Comparison of ENCODE assay signal across 15 cellular contexts in the genomic region with DNA sequence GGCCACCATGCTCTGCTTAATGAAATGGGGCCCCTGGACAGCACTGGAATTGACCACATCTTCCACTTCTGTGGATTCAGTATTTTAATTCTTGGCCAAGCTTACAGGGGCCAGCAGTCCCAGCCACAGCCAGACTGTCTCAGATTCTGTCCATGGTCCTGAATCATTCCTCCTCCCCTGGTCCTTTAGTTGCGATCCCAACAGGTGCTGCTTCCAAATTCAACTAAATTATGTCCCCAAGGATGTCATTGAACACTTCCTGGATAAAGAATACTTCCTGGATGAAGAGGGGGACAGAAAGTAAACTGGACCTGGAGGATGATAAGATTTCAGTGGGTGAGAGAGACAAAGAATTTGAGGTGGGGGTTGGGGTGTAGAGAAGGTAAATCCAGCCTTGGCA.
DNase-seq lines count a peak whose midpoint lies in the region; ATAC-seq and TF ChIP-seq lines count a peak whose summit lies in the region.
"Had no signal": no experiment of that assay in that cellular context is flagged by ENCODE, and none has a peak within 500 bp of the region (broad histone marks: within the 10 kb centered on the region; RNA-seq: fewer than 3 reads in every experiment).

No MANE protein-coding gene starts in this region.

- no peak for ATAC-seq in GM19328 (IDR thresholded peaks at IDR 0.05; ENCODE audit: unreplicated experiment)
- no peak for ATAC-seq in HG02938 (IDR thresholded peaks at IDR 0.05; ENCODE audit: unreplicated experiment)
- ATAC-seq in activated CD4-positive, CD25-positive, alpha-beta regulatory T cell treated with anti-CD3 and anti-CD28 coated beads, Interleukin-2, amount 50 U/mL, for 24 hours, result no peak
- ATAC-seq: sciatic nerve had no signal

- H3K27me3 Mint-ChIP-seq in endothelial cell (ENCODE audit: unreplicated experiment), result peaks cover 4% of the 10 kb centered on the region

- H3K9ac ChIP-seq in GM23248 (no peak overlapping the region), neuronal stem cell (ENCODE audit: low read depth, low read length, poor library complexity) (no peak overlapping the region)

- H3K36me3 ChIP-seq in GM23248 (ENCODE audit: low read depth), result no peaks in the 10 kb centered on the region
- H3K36me3 ChIP-seq in neuronal stem cell (replicated peaks in 1 of 2; ENCODE audit: control insufficient read depth in 2 of 2, insufficient read depth in 2 of 2, low read length in 2 of 2), result no peaks in the 10 kb centered on the region
- H3K36me3 ChIP-seq: suprapubic skin had no signal

- H3K27ac ChIP-seq in GM23248 (no peak overlapping the region), neuronal stem cell (replicated peaks; ENCODE audit: low read length) (no peak overlapping the region)
- H3K27ac ChIP-seq: suprapubic skin had no signal

- H3K27ac Mint-ChIP-seq in endothelial cell (ENCODE audit: unreplicated experiment), result no peak overlapping the region
- H3K27ac Mint-ChIP-seq: activated CD4-positive, alpha-beta T cell treated with anti-CD3 and anti-CD28 coated beads, Interleukin-2, amount 10 ng/mL, durations not matched to agents 24 days and 14 days; CD4-positive, alpha-beta T cell; naive B cell had no signal

- no peak overlapping the region for H2BK15ac ChIP-seq in neuronal stem cell (ENCODE audit: low read length)

- H3K23ac ChIP-seq in neuronal stem cell (ENCODE audit: low read depth, low read length, poor library complexity), result no peak overlapping the region

- H3K4ac ChIP-seq in neuronal stem cell (ENCODE audit: low read length), result no peak overlapping the region

- H3K18ac ChIP-seq in neuronal stem cell (ENCODE audit: low read length), result no peak overlapping the region

- no peaks in the 10 kb centered on the region for H3K4me1 ChIP-seq in GM23248 (ENCODE audit: insufficient read depth)
- no peaks in the 10 kb centered on the region for H3K4me1 ChIP-seq in neuronal stem cell (ENCODE audit: control insufficient read depth in 2 of 2, insufficient read depth in 1 of 2, low read depth in 1 of 2, low read length in 2 of 2)
- H3K4me1 ChIP-seq: suprapubic skin had no signal

- no peak overlapping the region for H2AK5ac ChIP-seq in neuronal stem cell (ENCODE audit: low read depth, low read length)

- H3K4me1 Mint-ChIP-seq in endothelial cell (ENCODE audit: unreplicated experiment), result no peaks in the 10 kb centered on the region
- H3K4me1 Mint-ChIP-seq: activated CD4-positive, alpha-beta T cell treated with anti-CD3 and anti-CD28 coated beads, Interleukin-2, amount 10 ng/mL, durations not matched to agents 24 days and 14 days; naive B cell had no signal

- H2AFZ ChIP-seq in GM23248, result no peak overlapping the region
- H2AFZ ChIP-seq in neuronal stem cell (ENCODE audit: low read length), result no peak overlapping the region

- no peak overlapping the region for H4K91ac ChIP-seq in neuronal stem cell (ENCODE audit: low read depth, low read length, poor library complexity)

- H3K79me1 ChIP-seq in neuronal stem cell (ENCODE audit: low read depth, low read length), result no peaks in the 10 kb centered on the region

- DNase-seq in GM23248 (peak; percentile 30), endothelial cell (ENCODE audit: low spot score) (peak; percentile 38), neuronal stem cell (ENCODE audit: low spot score) (peak; percentile 51), cerebellum (ENCODE audit: low spot score) (no peak)
- DNase-seq: activated CD4-positive, alpha-beta T cell treated with anti-CD3 and anti-CD28 coated beads, Interleukin-2, amount 10 ng/mL, durations not matched to agents 24 days and 14 days; CD4-positive, alpha-beta T cell; naive B cell; NCI-H187 treated with DMSO at 0.1 percent for 48 hours; NCI-H82 had no signal

- H3K4me3 ChIP-seq in GM23248 (no peak overlapping the region), neuronal stem cell (ENCODE audit: low read length in 2 of 2) (no peak overlapping the region)
- H3K4me3 ChIP-seq: suprapubic skin had no signal

- no peak overlapping the region for H2BK12ac ChIP-seq in neuronal stem cell (ENCODE audit: low read length)

- in situ Hi-C loops in GM23248 (cut with MboI), result no loop called here

- H4K8ac ChIP-seq in neuronal stem cell (ENCODE audit: low read depth, low read length), result no peak overlapping the region

- no peaks in the 10 kb centered on the region for H3K79me2 ChIP-seq in GM23248 (ENCODE audit: insufficient read depth)

- no peaks in the 10 kb centered on the region for H3K9me2 ChIP-seq in GM23248 (ENCODE audit: insufficient read depth)

- H3K9me3 ChIP-seq in GM23248 (ENCODE audit: low read depth), result no peaks in the 10 kb centered on the region
- H3K9me3 ChIP-seq in neuronal stem cell (replicated peaks in 1 of 2; ENCODE audit: control insufficient read depth in 2 of 2, insufficient read depth in 1 of 2, low read depth in 1 of 2, low read length in 2 of 2), result no peaks in the 10 kb centered on the region
- H3K9me3 ChIP-seq: suprapubic skin had no signal

- no peaks in the 10 kb centered on the region for H3K36me3 Mint-ChIP-seq in endothelial cell (ENCODE audit: low read depth, unreplicated experiment)
- H3K36me3 Mint-ChIP-seq: naive B cell had no signal

- no peak overlapping the region for H2BK5ac ChIP-seq in neuronal stem cell (ENCODE audit: low read length)

- no peak overlapping the region for H3K14ac ChIP-seq in neuronal stem cell (ENCODE audit: low read length)

- no peak for TF ChIP-seq CTCF in endothelial cell (IDR thresholded peaks at IDR 0.05; ENCODE audit: unreplicated experiment)

- H3K9me3 Mint-ChIP-seq in endothelial cell (ENCODE audit: unreplicated experiment), result no peaks in the 10 kb centered on the region
- H3K9me3 Mint-ChIP-seq: activated CD4-positive, alpha-beta T cell treated with anti-CD3 and anti-CD28 coated beads, Interleukin-2, amount 10 ng/mL, durations not matched to agents 24 days and 14 days had no signal

- 47 to 52% methylated on average over 1 of the region's 1 CpG for WGBS in GM23248 (ENCODE audit: low coverage in 1 of 2, low lambda C conversion rate in 2 of 2, missing lambda C conversion rate in 2 of 2), 2 experiments
- WGBS in neuronal stem cell (ENCODE audit: extremely low coverage in 2 of 2, insufficient read length in 2 of 2, insufficient replicate concordance in 1 of 2), 2 donors, result no CpG with 5 or more reads among the region's 1 CpG

- H3K27me3 ChIP-seq in GM23248 (replicated peaks; ENCODE audit: insufficient read depth) (no peaks in the 10 kb centered on the region), neuronal stem cell (ENCODE audit: control insufficient read depth in 3 of 3, insufficient read depth in 3 of 3, low read depth in 1 of 3, low read length in 3 of 3) (peaks cover 0 to 2% (median 0%) of the 10 kb centered on the region in 3 experiments)

- no peaks in the 10 kb centered on the region for H3F3A ChIP-seq in GM23248 (ENCODE audit: insufficient read depth)

- H4K20me1 ChIP-seq in GM23248 (ENCODE audit: insufficient read depth), result no peaks in the 10 kb centered on the region

- H3K4me2 ChIP-seq in GM23248 (ENCODE audit: unreplicated experiment), result no peak overlapping the region
- no peak overlapping the region for H3K4me2 ChIP-seq in neuronal stem cell (ENCODE audit: insufficient read depth, low read length, poor library complexity, severe bottlenecking)

- no peak overlapping the region for H3K4me3 Mint-ChIP-seq in endothelial cell (ENCODE audit: unreplicated experiment)
- H3K4me3 Mint-ChIP-seq: activated CD4-positive, alpha-beta T cell treated with anti-CD3 and anti-CD28 coated beads, Interleukin-2, amount 10 ng/mL, durations not matched to agents 24 days and 14 days; CD4-positive, alpha-beta T cell; naive B cell had no signal

- no peak overlapping the region for H2BK120ac ChIP-seq in neuronal stem cell (ENCODE audit: low read depth, low read length)

TF ChIP-seq in PFSK-1, 5 proteins besides CTCF, POLR2A, EP300 and RAD21:
- TF ChIP-seq FOXP2 (optimal IDR thresholded peaks at IDR 0.05; ENCODE audit: borderline replicate concordance, extremely low read depth, extremely low read length, insufficient read depth), result no peak
- TF ChIP-seq, protein P1, sequence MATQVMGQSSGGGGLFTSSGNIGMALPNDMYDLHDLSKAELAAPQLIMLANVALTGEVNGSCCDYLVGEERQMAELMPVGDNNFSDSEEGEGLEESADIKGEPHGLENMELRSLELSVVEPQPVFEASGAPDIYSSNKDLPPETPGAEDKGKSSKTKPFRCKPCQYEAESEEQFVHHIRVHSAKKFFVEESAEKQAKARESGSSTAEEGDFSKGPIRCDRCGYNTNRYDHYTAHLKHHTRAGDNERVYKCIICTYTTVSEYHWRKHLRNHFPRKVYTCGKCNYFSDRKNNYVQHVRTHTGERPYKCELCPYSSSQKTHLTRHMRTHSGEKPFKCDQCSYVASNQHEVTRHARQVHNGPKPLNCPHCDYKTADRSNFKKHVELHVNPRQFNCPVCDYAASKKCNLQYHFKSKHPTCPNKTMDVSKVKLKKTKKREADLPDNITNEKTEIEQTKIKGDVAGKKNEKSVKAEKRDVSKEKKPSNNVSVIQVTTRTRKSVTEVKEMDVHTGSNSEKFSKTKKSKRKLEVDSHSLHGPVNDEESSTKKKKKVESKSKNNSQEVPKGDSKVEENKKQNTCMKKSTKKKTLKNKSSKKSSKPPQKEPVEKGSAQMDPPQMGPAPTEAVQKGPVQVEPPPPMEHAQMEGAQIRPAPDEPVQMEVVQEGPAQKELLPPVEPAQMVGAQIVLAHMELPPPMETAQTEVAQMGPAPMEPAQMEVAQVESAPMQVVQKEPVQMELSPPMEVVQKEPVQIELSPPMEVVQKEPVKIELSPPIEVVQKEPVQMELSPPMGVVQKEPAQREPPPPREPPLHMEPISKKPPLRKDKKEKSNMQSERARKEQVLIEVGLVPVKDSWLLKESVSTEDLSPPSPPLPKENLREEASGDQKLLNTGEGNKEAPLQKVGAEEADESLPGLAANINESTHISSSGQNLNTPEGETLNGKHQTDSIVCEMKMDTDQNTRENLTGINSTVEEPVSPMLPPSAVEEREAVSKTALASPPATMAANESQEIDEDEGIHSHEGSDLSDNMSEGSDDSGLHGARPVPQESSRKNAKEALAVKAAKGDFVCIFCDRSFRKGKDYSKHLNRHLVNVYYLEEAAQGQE (IDR thresholded peaks at IDR 0.05; ENCODE audit: insufficient read depth in 1 of 2, low read depth in 2 of 2, low read length in 2 of 2), result peak; percentile 82 to 95
